1 cellular context compared by ENCODE assay signal in the genomic region with DNA sequence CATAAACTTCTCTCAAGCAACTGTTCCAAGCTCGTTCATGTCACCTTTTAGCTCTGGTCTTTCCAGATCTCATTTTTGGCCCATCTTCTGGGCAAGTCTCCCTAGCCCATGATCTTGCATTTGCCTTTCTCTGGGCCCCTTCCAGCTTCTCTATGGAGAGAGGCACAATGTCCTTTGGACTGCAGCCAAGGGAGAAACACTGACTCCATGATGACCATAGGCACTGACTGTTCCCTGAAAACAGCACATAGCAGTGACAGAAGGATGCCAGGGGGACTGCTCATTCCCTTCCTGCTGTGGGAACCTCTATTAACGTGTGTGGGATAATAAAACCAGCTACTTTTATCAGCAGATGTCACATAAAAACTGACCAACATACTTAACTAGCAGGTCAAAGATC.
TF ChIP-seq lines count a peak whose summit lies in the region.

No MANE protein-coding gene starts in this region.

TF ChIP-seq in SK-N-SH, 30 proteins besides CTCF, POLR2A, EP300 and RAD21 (continued from another document):
- TF ChIP-seq, protein P1, sequence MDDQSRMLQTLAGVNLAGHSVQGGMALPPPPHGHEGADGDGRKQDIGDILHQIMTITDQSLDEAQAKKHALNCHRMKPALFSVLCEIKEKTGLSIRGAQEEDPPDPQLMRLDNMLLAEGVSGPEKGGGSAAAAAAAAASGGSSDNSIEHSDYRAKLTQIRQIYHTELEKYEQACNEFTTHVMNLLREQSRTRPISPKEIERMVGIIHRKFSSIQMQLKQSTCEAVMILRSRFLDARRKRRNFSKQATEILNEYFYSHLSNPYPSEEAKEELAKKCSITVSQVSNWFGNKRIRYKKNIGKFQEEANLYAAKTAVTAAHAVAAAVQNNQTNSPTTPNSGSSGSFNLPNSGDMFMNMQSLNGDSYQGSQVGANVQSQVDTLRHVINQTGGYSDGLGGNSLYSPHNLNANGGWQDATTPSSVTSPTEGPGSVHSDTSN (IDR thresholded peaks at IDR 0.05) = no peak
- TF ChIP-seq YY1 (IDR thresholded peaks at IDR 0.05; ENCODE audit: low read depth) (no peak), FOSL2 (IDR thresholded peaks at IDR 0.05; ENCODE audit: borderline replicate concordance, low read depth) (peak; percentile 19; the same call in 1 of the 2 replicates)
